In genomic region chr5:35672995-35673394, GRCh38 we compare ENCODE assay signal across 12 cellular contexts. TPM values are rescaled to one million over a fixed set of nuclear protein-coding genes. Genes with fewer than 3 reads are reported as not detected.
DNase-seq lines count a peak whose midpoint lies in the region; ATAC-seq, FAIRE-seq and TF ChIP-seq lines count a peak whose summit lies in the region.
"Had no signal": no experiment of that assay in that cellular context is flagged by ENCODE, and none has a peak within 500 bp of the region (broad histone marks: within the 10 kb centered on the region; RNA-seq: fewer than 3 reads in every experiment).

No MANE protein-coding gene starts in this region.

- no peak overlapping the region for H3K4me2 ChIP-seq in smooth muscle cell

- H2AFZ ChIP-seq in smooth muscle cell (ENCODE audit: low read depth): no peak overlapping the region

- no peaks in the 10 kb centered on the region for H3F3A ChIP-seq in smooth muscle cell (ENCODE audit: low read depth)

- H3K4me1 ChIP-seq in smooth muscle cell (ENCODE audit: low read depth): no peaks in the 10 kb centered on the region

- H3K4me1 Mint-ChIP-seq in stimulated activated naive B cell treated with anti-CD40 and anti-IgM and Interleukin-4, amounts not matched to agents 10 μg/mL and 1 μg/mL and 100 μg/mL, for 72 hours: peaks cover 3 to 13% of the 10 kb centered on the region in 2 donors
- H3K4me1 Mint-ChIP-seq: memory B cell had no signal

- WGBS in smooth muscle cell (ENCODE audit: low lambda C conversion rate): 90% methylated on average over 1 of the region's 1 CpG

- H3K4me3 ChIP-seq in bronchial epithelial cell (ENCODE audit: low read depth, low read length): no peak overlapping the region
- no peak overlapping the region for H3K4me3 ChIP-seq in smooth muscle cell

- H3K9ac ChIP-seq in smooth muscle cell (ENCODE audit: low read depth): no peak overlapping the region

- H3K27me3 ChIP-seq in bronchial epithelial cell (ENCODE audit: control insufficient read depth, insufficient read depth, low read length) (no peaks in the 10 kb centered on the region), smooth muscle cell (ENCODE audit: low read depth) (no peaks in the 10 kb centered on the region)

- H3K36me3 ChIP-seq in bronchial epithelial cell (ENCODE audit: control insufficient read depth, insufficient read depth, low read length): no peaks in the 10 kb centered on the region
- no peaks in the 10 kb centered on the region for H3K36me3 ChIP-seq in smooth muscle cell (ENCODE audit: low read depth)

- H3K27ac Mint-ChIP-seq in stimulated activated naive B cell treated with anti-CD40 and anti-IgM and Interleukin-4, amounts not matched to agents 10 μg/mL and 1 μg/mL and 100 μg/mL, for 72 hours: no peak overlapping the region
- H3K27ac Mint-ChIP-seq: memory B cell had no signal

- H3K36me3 Mint-ChIP-seq in stimulated activated naive B cell treated with anti-CD40 and anti-IgM and Interleukin-4, amounts not matched to agents 10 μg/mL and 1 μg/mL and 100 μg/mL, for 72 hours: no peaks in the 10 kb centered on the region
- H3K36me3 Mint-ChIP-seq: memory B cell had no signal

- H4K20me1 ChIP-seq in smooth muscle cell (ENCODE audit: low read depth): no peaks in the 10 kb centered on the region

- TF ChIP-seq CTCF in bronchial epithelial cell (IDR thresholded peaks at IDR 0.05; ENCODE audit: insufficient read depth, low read length, severe bottlenecking) (no peak), smooth muscle cell (IDR thresholded peaks at IDR 0.05; ENCODE audit: borderline replicate concordance, insufficient read depth, poor library complexity, severe bottlenecking) (no peak)

- no peak overlapping the region for H3K4me3 Mint-ChIP-seq in stimulated activated naive B cell treated with anti-CD40 and anti-IgM and Interleukin-4, amounts not matched to agents 10 μg/mL and 1 μg/mL and 100 μg/mL, for 72 hours
- H3K4me3 Mint-ChIP-seq: memory B cell had no signal

- no peak overlapping the region for H3K27ac ChIP-seq in smooth muscle cell (ENCODE audit: low read depth)

- peak; percentile 9 for DNase-seq in activated CD8-positive, alpha-beta memory T cell treated with anti-CD3 and anti-CD28 coated beads, Interleukin-2, amount 50 U/mL, for 1 hour (ENCODE audit: extremely low read depth)
- DNase-seq in activated CD8-positive, alpha-beta memory T cell treated with anti-CD3 and anti-CD28 coated beads, Interleukin-2, amount 50 U/mL, for 48 hours: no peak
- DNase-seq in T follicular helper cell (ENCODE audit: low read depth) (peak; percentile 11), bronchial epithelial cell (ENCODE audit: low read depth) (no peak), smooth muscle cell (lab: John Stamatoyannopoulos, UW; ENCODE audit: unreplicated experiment) (no peak), SK-N-DZ (ENCODE audit: low spot score) (no peak), LoVo (ENCODE audit: low spot score) (no peak)
- peak; percentile 6 for DNase-seq in stimulated activated naive B cell treated with anti-CD40 and anti-IgM and Interleukin-4, amounts not matched to agents 10 μg/mL and 1 μg/mL and 100 μg/mL, for 72 hours
- DNase-seq: NCI-H2029 treated with DMSO at 0.1 percent for 48 hours, SHP77 treated with DMSO at 0.1 percent for 48 hours had no signal

- H3K9me3 ChIP-seq in smooth muscle cell (replicated peaks; ENCODE audit: low read depth): no peaks in the 10 kb centered on the region

- H3K27me3 Mint-ChIP-seq in stimulated activated naive B cell treated with anti-CD40 and anti-IgM and Interleukin-4, amounts not matched to agents 10 μg/mL and 1 μg/mL and 100 μg/mL, for 72 hours: no peaks in the 10 kb centered on the region
- H3K27me3 Mint-ChIP-seq: memory B cell had no signal

- peak; percentile 7 for FAIRE-seq in bronchial epithelial cell (lab: Jason Lieb, UNC)

- no peaks in the 10 kb centered on the region for H3K9me3 Mint-ChIP-seq in stimulated activated naive B cell treated with anti-CD40 and anti-IgM and Interleukin-4, amounts not matched to agents 10 μg/mL and 1 μg/mL and 100 μg/mL, for 72 hours
- H3K9me3 Mint-ChIP-seq: memory B cell had no signal

- no peaks in the 10 kb centered on the region for H3K79me2 ChIP-seq in smooth muscle cell (ENCODE audit: low read depth)

- peak; percentile 78 to 85 for ATAC-seq in stimulated activated naive B cell treated with anti-CD40 and anti-IgM and Interleukin-4, amounts not matched to agents 10 μg/mL and 1 μg/mL and 100 μg/mL, for 72 hours (replicated peaks)
- ATAC-seq: sciatic nerve had no signal

RNA-seq across cellular contexts. Expression of gene SPEF2, which starts 55.3 kb away (rescaled TPM):
- 0.77 and 1.1 TPM in 2 replicates for total RNA-seq in bronchial epithelial cell
- total RNA-seq in smooth muscle cell: 3.1 and 3.8 TPM in 2 replicates
- 3.2 and 4.8 TPM in 2 replicates for polyA plus RNA-seq in smooth muscle cell
- 0.35 and 1.4 TPM in 2 replicates for polyA plus RNA-seq in SK-N-DZ (2014; cell fraction: cytosol; rRNA removed)
- polyA plus RNA-seq in SK-N-DZ (2014; cell fraction: nucleus; rRNA removed): 8.4 and 13.5 TPM in 2 replicates

Comparison
In these comparisons a context has a peak if more than half of its experiments do, and no peak if none do; other contexts are left out.
1. DNase-seq: peak in activated CD8-positive, alpha-beta memory T cell treated with anti-CD3 and anti-CD28 coated beads, Interleukin-2, amount 50 U/mL, for 1 hour (single experiment), T follicular helper cell (single experiment) and stimulated activated naive B cell treated with anti-CD40 and anti-IgM and Interleukin-4, amounts not matched to agents 10 μg/mL and 1 μg/mL and 100 μg/mL, for 72 hours (single experiment); none in activated CD8-positive, alpha-beta memory T cell treated with anti-CD3 and anti-CD28 coated beads, Interleukin-2, amount 50 U/mL, for 48 hours (single experiment), bronchial epithelial cell (single experiment), smooth muscle cell (single experiment), SK-N-DZ (single experiment) and LoVo (single experiment).